In the genomic region with DNA sequence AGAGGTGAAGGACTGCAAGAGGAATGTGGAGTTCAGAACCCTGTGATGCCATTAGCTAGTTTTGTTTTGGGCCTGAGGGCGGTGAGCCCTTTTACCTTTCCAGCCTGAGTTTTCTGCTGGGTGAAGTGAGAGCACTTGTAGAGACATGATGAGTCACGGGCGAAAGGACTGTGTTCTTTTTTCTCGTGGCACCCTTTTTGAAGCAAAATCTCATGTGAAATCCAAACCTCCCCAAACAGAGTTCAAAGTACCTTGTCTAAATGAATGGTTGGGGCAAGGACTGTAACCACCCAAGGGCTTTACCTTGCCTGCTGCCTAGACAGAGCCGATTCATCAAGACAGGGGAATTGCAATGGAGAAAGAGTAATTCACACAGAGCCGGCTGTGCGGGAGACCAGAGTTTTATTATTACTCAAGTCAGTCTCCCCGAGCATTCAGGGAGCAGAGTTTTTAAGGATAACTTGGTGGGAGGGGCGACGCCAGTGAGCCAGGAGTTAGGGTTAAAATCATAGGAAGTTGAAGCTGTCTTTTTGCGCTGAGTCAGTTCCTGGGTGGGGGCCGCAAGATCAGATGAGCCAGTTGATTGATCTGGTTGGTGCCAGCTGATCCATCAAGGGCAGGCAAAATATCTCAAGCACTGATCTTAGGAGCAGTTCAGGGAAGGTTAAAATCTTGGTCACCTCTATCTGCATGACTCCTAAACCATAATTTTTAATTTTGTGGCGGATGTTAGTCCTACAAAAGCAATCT, we compare ENCODE assay signal across 25 cellular contexts. TPM values are rescaled to one million over a fixed set of nuclear protein-coding genes. Genes with fewer than 3 reads are reported as not detected.
DNase-seq lines count a peak whose midpoint lies in the region; ATAC-seq, FAIRE-seq and TF ChIP-seq lines count a peak whose summit lies in the region.
"Had no signal": no experiment of that assay in that cellular context is flagged by ENCODE, and none has a peak within 500 bp of the region (broad histone marks: within the 10 kb centered on the region; RNA-seq: fewer than 3 reads in every experiment).

No MANE protein-coding gene starts in this region.

- BruUV-seq in HepG2 (replicated peaks; lab: Mats Ljungman, UMichigan): no TSS peak

- H3K9ac ChIP-seq in HepG2 (ENCODE audit: insufficient read depth, low read depth, low read length): no peak overlapping the region
- H3K9ac ChIP-seq: SK-N-SH had no signal

- H3K4me3 ChIP-seq in right lobe of liver: no peak overlapping the region
- H3K4me3 ChIP-seq in HepG2 (replicated peaks in 1 of 3; ENCODE audit: insufficient read depth in 1 of 3, low read depth in 2 of 3, low read length in 3 of 3): no peak overlapping the region
- no peak overlapping the region for H3K4me3 ChIP-seq in H7 (ENCODE audit: insufficient read depth, low read depth, low read length)
- H3K4me3 ChIP-seq: MG63 had no signal

- no peaks in the 10 kb centered on the region for H3K79me2 ChIP-seq in HepG2 (ENCODE audit: insufficient read depth, low read length)

- in situ Hi-C loops in HepG2 (cut with HindIII; ENCODE audit: extremely low pct_ligation_motif_present, low pct_unique_long_range_greater_than_20kb): no loop called here

- H3K36me3 Mint-ChIP-seq in neural crest cell (ENCODE audit: low read depth): no peaks in the 10 kb centered on the region
- H3K36me3 Mint-ChIP-seq: CD8-positive, alpha-beta T cell; IgD-negative memory B cell had no signal

- peak overlapping the region; percentile 43 for H3K27ac Mint-ChIP-seq in neural crest cell (ENCODE audit: unreplicated experiment)
- H3K27ac Mint-ChIP-seq: CD8-positive, alpha-beta T cell; IgD-negative memory B cell had no signal

- H3K36me3 ChIP-seq in right lobe of liver (no peaks in the 10 kb centered on the region), HepG2 (replicated peaks in 1 of 2; ENCODE audit: control insufficient read depth in 1 of 2, insufficient read depth in 2 of 2, low read length in 2 of 2) (no peaks in the 10 kb centered on the region), H7 (replicated peaks; ENCODE audit: control insufficient read depth, insufficient read depth, low read length) (no peaks in the 10 kb centered on the region)

- intact Hi-C loops in right lobe of liver (cut with DNase I) (no loop called here), HepG2 (cut with micrococcal nuclease; ENCODE audit: unreplicated experiment) (no loop called here)

- FAIRE-seq in HepG2 (lab: Jason Lieb, UNC): no peak
- FAIRE-seq: G401.6, GM12892 had no signal

- peaks cover 7% of the 10 kb centered on the region for H3K4me1 Mint-ChIP-seq in neural crest cell

- no peaks in the 10 kb centered on the region for H4K20me1 ChIP-seq in HepG2 (ENCODE audit: insufficient read depth, low read length)

- H3K9me3 Mint-ChIP-seq in neural crest cell: no peaks in the 10 kb centered on the region
- H3K9me3 Mint-ChIP-seq: CD8-positive, alpha-beta T cell had no signal

- no peaks in the 10 kb centered on the region for H3K27me3 ChIP-seq in right lobe of liver
- H3K27me3 ChIP-seq in HepG2 (ENCODE audit: control insufficient read depth in 1 of 2, insufficient read depth in 2 of 2, low read length in 2 of 2): no peaks in the 10 kb centered on the region
- H3K27me3 ChIP-seq in foreskin keratinocyte: no peaks in the 10 kb centered on the region
- no peaks in the 10 kb centered on the region for H3K27me3 ChIP-seq in H7 (ENCODE audit: control insufficient read depth, insufficient read depth, low read length)
- H3K27me3 ChIP-seq: MG63 had no signal

- TF ChIP-seq CTCF in right lobe of liver (IDR thresholded peaks at IDR 0.05) (no peak), HepG2 (CRISPR knock-in tag; IDR thresholded peaks at IDR 0.05) (no peak), foreskin keratinocyte (conservative IDR thresholded peaks at IDR 0.05) (no peak), neural crest cell (conservative IDR thresholded peaks at IDR 0.05) (no peak)

- POLR2A ChIA-PET in HepG2 (lab: Yijun Ruan, JAX): no interaction called here

- H3K4me1 ChIP-seq in right lobe of liver (peaks cover 0 to 17% (median 8%) of the 10 kb centered on the region in 4 donors), HepG2 (ENCODE audit: insufficient read depth, low read length) (no peaks in the 10 kb centered on the region; the same call in 1 of the 2 replicates), foreskin keratinocyte (no peaks in the 10 kb centered on the region)

- WGBS in right lobe of liver (ENCODE audit: insufficient coverage, low coverage, low lambda C conversion rate, missing lambda C conversion rate): 88% methylated on average over 9 of the region's 13 CpGs
- WGBS in HepG2 (ENCODE audit: low lambda C conversion rate): 54% methylated on average over 13 of the region's 13 CpGs

- no peak for TF ChIP-seq RAD21 in HepG2 (CRISPR knock-in tag; IDR thresholded peaks at IDR 0.05)

- H3K9me3 ChIP-seq in right lobe of liver: no peaks in the 10 kb centered on the region
- no peaks in the 10 kb centered on the region for H3K9me3 ChIP-seq in HepG2 (ENCODE audit: low read length)
- H3K9me3 ChIP-seq: MG63, SK-N-SH had no signal

- peak in 3 of 4 donors; percentile 3 to 21 (median 18) for ATAC-seq in right lobe of liver
- no peak for ATAC-seq in HepG2
- ATAC-seq in foreskin keratinocyte: peak; percentile 35
- ATAC-seq in GM18907 (IDR thresholded peaks at IDR 0.05; ENCODE audit: unreplicated experiment): no peak
- no peak for ATAC-seq in GM18511 (IDR thresholded peaks at IDR 0.05; ENCODE audit: unreplicated experiment)
- ATAC-seq: CD8-positive, alpha-beta T cell had no signal

- TF ChIP-seq POLR2A in right lobe of liver (IDR thresholded peaks at IDR 0.05) (no peak), HepG2 (IDR thresholded peaks at IDR 0.05; ENCODE audit: insufficient read depth in 1 of 2, low read depth in 2 of 2, low read length in 2 of 2) (no peak)

- TF ChIP-seq EP300 in HepG2 (IDR thresholded peaks at IDR 0.05; ENCODE audit: low read depth in 2 of 2, low read length in 2 of 2) (no peak), HepG2 (CRISPR knock-in tag; IDR thresholded peaks at IDR 0.05; ENCODE audit: borderline replicate concordance) (no peak)

- no peak overlapping the region for H3K4me3 Mint-ChIP-seq in neural crest cell
- H3K4me3 Mint-ChIP-seq: CD8-positive, alpha-beta T cell; IgD-negative memory B cell had no signal

- CTCF ChIA-PET in HepG2 (lab: Yijun Ruan, JAX; ENCODE audit: low intra/inter-chr PET ratio, low total read pairs): no interaction called here

- no peaks in the 10 kb centered on the region for H3K27me3 Mint-ChIP-seq in neural crest cell (ENCODE audit: low read depth)

- H3K4me2 ChIP-seq in HepG2 (ENCODE audit: low read depth, low read length): no peak overlapping the region
- H3K4me2 ChIP-seq: SK-N-SH had no signal

- H2AFZ ChIP-seq in HepG2 (ENCODE audit: low read length): no peak overlapping the region

- no peak for DNase-seq in right lobe of liver
- DNase-seq in HepG2 (ENCODE audit: low spot score): no peak
- DNase-seq in foreskin keratinocyte: peak in 1 of 2 donors; percentile 17
- DNase-seq in neural crest cell (ENCODE audit: low read depth, low spot score): no peak
- no peak for DNase-seq in H7
- DNase-seq in GOT3 (lab: John Stamatoyannopoulos, UW): no peak
- DNase-seq: AML-193; C1 segment of cervical spinal cord; Calu3; CD8-positive, alpha-beta T cell; DMS153; Kasumi-1; MG63; NCI-H1417; NCI-H1694 treated with DMSO at 0.1 percent for 48 hours; NCI-H2107; NK-92 treated with Interleukin-12 subunit alpha and Interleukin-12 subunit beta, amount 100 ng/mL, for 24 hours; SHP77 treated with DMSO at 0.1 percent for 48 hours; SK-N-SH had no signal

- H3K27ac ChIP-seq in right lobe of liver (peak overlapping the region in 1 of 3 donors; percentile 31), HepG2 (ENCODE audit: extremely low read length, insufficient read depth, low read length) (no peak overlapping the region), foreskin keratinocyte (no peak overlapping the region)
- H3K27ac ChIP-seq: RWPE1 had no signal

RNA-seq across cellular contexts. Expression of a gene that starts 25.8 kb away (rescaled TPM):
- total RNA-seq in right lobe of liver (10 to 100 TPM in 4 of 6 experiments, 1 to 10 TPM in 2; 9.5 to 17.6 (median 11.5) TPM), HepG2 (2016; rRNA removed; fragmentation: Illumina TruSeq; extraction: Trizol) (0.02 and 0.04 TPM in 2 replicates), foreskin keratinocyte (1.4 and 2.6 TPM in 2 replicates), neural crest cell (1.5 and 1.6 TPM in 2 replicates)
- not detected in 2 replicates for total RNA-seq in HepG2 (2016; cell fraction: cytosol; rRNA removed; fragmentation: Illumina TruSeq; extraction: Trizol; ENCODE audit: low read depth)
- 0.04 TPM in 1 of 2 replicates, not detected in the other for total RNA-seq in HepG2 (2016; cell fraction: insoluble cytoplasmic fraction; rRNA removed; fragmentation: Illumina TruSeq; extraction: Trizol)
- total RNA-seq in HepG2 (2016; cell fraction: membrane; rRNA removed; fragmentation: Illumina TruSeq; extraction: Trizol): not detected in 2 replicates
- total RNA-seq in HepG2 (2016; cell fraction: nucleus; rRNA removed; fragmentation: Illumina TruSeq; extraction: Trizol): not detected in 2 replicates
- polyA plus RNA-seq in HepG2 (2011; rRNA removed) (0.04 and 0.07 TPM in 2 replicates), foreskin keratinocyte (0.46 and 0.76 TPM in 2 replicates)
- polyA plus RNA-seq in HepG2 (2011; cell fraction: cytosol; rRNA removed): 0.01 and 0.03 TPM in 2 replicates
- 0.02 and 0.03 TPM in 2 replicates for polyA plus RNA-seq in HepG2 (2011; cell fraction: nucleus; rRNA removed)
- polyA plus RNA-seq in HepG2 (2012): 0.03 TPM in 1 of 2 replicates, not detected in the other
- polyA plus RNA-seq in HepG2 (2016; cell fraction: cytosol; fragmentation: Illumina TruSeq; extraction: Trizol; ENCODE audit: low read depth): not detected in 2 replicates
- not detected in 2 replicates for polyA plus RNA-seq in HepG2 (2016; cell fraction: insoluble cytoplasmic fraction; fragmentation: Illumina TruSeq; extraction: Trizol; ENCODE audit: low read depth)
- polyA plus RNA-seq in HepG2 (2016; cell fraction: membrane; fragmentation: Illumina TruSeq; extraction: Trizol; ENCODE audit: low read depth): not detected in 2 replicates
- not detected in 2 replicates for polyA plus RNA-seq in HepG2 (2016; cell fraction: nucleus; fragmentation: Illumina TruSeq; extraction: Trizol; ENCODE audit: insufficient read depth, low read depth)
- polyA minus RNA-seq in HepG2 (2011; rRNA and poly(A)+ RNA removed; ENCODE audit: low replicate concordance): 0.02 TPM in 1 of 2 replicates, not detected in the other
- polyA minus RNA-seq in HepG2 (2011; cell fraction: cytosol; rRNA and poly(A)+ RNA removed): not detected in 2 replicates
- 0.12 and 0.13 TPM in 2 replicates for polyA minus RNA-seq in HepG2 (2011; cell fraction: nucleus; rRNA and poly(A)+ RNA removed)
- total RNA-seq in H7 (2014; rRNA removed; shearing (Covaris generic)): 0.07 and 0.17 TPM in 2 replicates
- total RNA-seq: CD8-positive, alpha-beta T cell had no signal
- polyA plus RNA-seq: IgD-negative memory B cell, SK-N-SH had no signal

Comparison
In these comparisons a context has a peak if more than half of its experiments do, and no peak if none do; other contexts are left out.
1. ATAC-seq: peak in right lobe of liver (3 of 4) and foreskin keratinocyte (single experiment); none in HepG2 (single experiment), GM18907 (single experiment) and GM18511 (single experiment).